20 cellular contexts compared by ENCODE assay signal in the genomic region with DNA sequence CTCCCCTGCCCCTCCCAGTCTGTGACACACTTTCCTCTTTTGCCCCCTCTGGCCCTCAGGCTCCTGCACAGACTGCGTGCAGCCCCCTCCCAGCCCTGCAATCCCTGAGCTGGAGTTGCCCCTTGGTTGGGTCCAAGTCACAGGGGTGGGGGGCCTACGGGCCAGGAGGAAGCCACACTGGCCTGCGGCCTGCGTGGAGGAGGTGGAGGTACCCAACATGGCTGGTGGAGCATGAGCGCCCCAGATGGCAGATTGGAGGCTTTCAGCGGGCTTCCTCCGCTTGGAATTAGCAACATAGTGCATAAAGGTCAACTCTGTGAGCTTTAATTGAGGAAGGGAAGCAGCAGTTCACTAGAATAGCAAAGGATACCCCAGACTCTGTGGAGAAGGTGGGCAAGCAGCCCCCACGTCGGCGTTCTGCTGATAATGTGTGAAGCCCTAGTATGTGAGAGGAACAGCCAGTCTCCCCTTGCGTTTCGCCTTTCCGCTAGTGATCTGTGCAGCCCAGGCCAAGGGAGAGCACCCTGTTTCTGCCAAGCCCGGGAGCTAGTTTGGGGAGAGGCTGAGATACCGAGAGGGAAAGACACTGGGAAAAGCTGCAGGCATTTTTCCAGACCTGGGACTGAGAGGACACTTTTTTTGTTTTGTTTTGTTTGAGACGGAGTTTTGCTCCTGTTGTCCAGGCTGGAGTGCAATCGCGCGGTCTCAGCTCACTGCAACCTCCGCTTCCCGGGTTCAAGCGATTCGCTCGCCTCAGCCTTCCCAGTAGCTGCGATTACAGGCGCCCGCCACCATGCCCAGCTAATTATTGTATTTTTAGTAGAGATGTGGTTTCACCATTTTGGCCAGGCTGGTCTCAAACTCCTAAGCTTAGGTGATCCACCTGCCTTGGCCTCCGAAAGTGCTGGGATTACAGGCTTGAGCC.
"Had no signal": no experiment of that assay in that cellular context is flagged by ENCODE, and none has a peak within 500 bp of the region (broad histone marks: within the 10 kb centered on the region; RNA-seq: fewer than 3 reads in every experiment).

No MANE protein-coding gene starts in this region.

- DNase-seq: activated CD4-positive, alpha-beta memory T cell treated with anti-CD3 and anti-CD28 coated beads, Interleukin-2, amount 10 ng/mL, durations not matched to agents 7 days and 5 days; activated CD4-positive, alpha-beta T cell treated with anti-CD3 and anti-CD28 coated beads for 4 hours; activated CD4-positive, CD25-positive, alpha-beta regulatory T cell; activated effector memory CD4-positive, alpha-beta T cell treated with Interleukin-2 at 50 U/mL for 16 hours; activated T-cell treated with anti-CD3 and anti-CD28 coated beads, Interleukin-2, amount 50 U/mL, for 72 hours; brain microvascular endothelial cell; central memory CD4-positive, alpha-beta T cell; dermis blood vessel endothelial cell; effector memory CD4-positive, alpha-beta T cell; hippocampal formation; left cardiac atrium; nucleus accumbens; right lobe of liver; stimulated activated CD4-positive, alpha-beta T cell treated with anti-CD3 and anti-CD28 coated beads, Interleukin-1b, Interleukin-23, amount 100 ng/mL, for 48 hours; T1000; tibial artery; uterus had no signal

- H3K36me3 ChIP-seq: ascending aorta, brain microvascular endothelial cell, esophagus muscularis mucosa, tibial artery, uterus had no signal

- H3K9me3 ChIP-seq: ascending aorta, esophagus muscularis mucosa, right lobe of liver, tibial artery, uterus had no signal

- H3K4me1 ChIP-seq: ascending aorta, parathyroid adenoma, tibial artery, uterus had no signal

- H3K9ac ChIP-seq: parathyroid adenoma had no signal
